In genomic region chr2:99404039-99404799, GRCh38 we compare ENCODE assay signal across 13 cellular contexts.
DNase-seq lines count a peak whose midpoint lies in the region; ATAC-seq lines count a peak whose summit lies in the region.
"Had no signal": no experiment of that assay in that cellular context is flagged by ENCODE, and none has a peak within 500 bp of the region (broad histone marks: within the 10 kb centered on the region; RNA-seq: fewer than 3 reads in every experiment).

No MANE protein-coding gene starts in this region.

- no peaks in the 10 kb centered on the region for H3K27me3 Mint-ChIP-seq in activated T-cell treated with anti-CD3 and anti-CD28 coated beads, Interleukin-2, amount 50 U/mL, for 24 hours
- H3K27me3 Mint-ChIP-seq in activated T-cell treated with anti-CD3 and anti-CD28 coated beads, Interleukin-2, amount 50 U/mL, for 72 hours (ENCODE audit: low read depth): no peaks in the 10 kb centered on the region
- no peaks in the 10 kb centered on the region for H3K27me3 Mint-ChIP-seq in activated T-helper 17 cell treated with anti-CD3 and anti-CD28 coated beads, Interleukin-2, amount 50 U/mL, for 72 hours
- H3K27me3 Mint-ChIP-seq in stimulated activated naive B cell treated with anti-CD40 and anti-IgM and Interleukin-4, amounts not matched to agents 10 μg/mL and 1 μg/mL and 100 μg/mL, for 72 hours: no peaks in the 10 kb centered on the region

- H3K4me1 ChIP-seq in right cardiac atrium (ENCODE audit: control insufficient read depth, insufficient read depth, low read length): peaks cover 5% of the 10 kb centered on the region
- H3K4me1 ChIP-seq: pancreas, SJSA1 had no signal

- H3K4me1 Mint-ChIP-seq in activated T-cell treated with anti-CD3 and anti-CD28 coated beads, Interleukin-2, amount 50 U/mL, for 24 hours (ENCODE audit: low read depth): peaks cover 20% of the 10 kb centered on the region
- peaks cover 14% of the 10 kb centered on the region for H3K4me1 Mint-ChIP-seq in activated T-cell treated with anti-CD3 and anti-CD28 coated beads, Interleukin-2, amount 50 U/mL, for 72 hours (ENCODE audit: low read depth)
- H3K4me1 Mint-ChIP-seq in activated T-helper 17 cell treated with anti-CD3 and anti-CD28 coated beads, Interleukin-2, amount 50 U/mL, for 72 hours: peaks cover 5% of the 10 kb centered on the region
- H3K4me1 Mint-ChIP-seq in stimulated activated naive B cell treated with anti-CD40 and anti-IgM and Interleukin-4, amounts not matched to agents 10 μg/mL and 1 μg/mL and 100 μg/mL, for 72 hours: peaks cover 0 to 2% of the 10 kb centered on the region in 2 donors

- intact Hi-C loops in right cardiac atrium (cut with DNase I): no loop called here

- H3K9me3 Mint-ChIP-seq in activated T-cell treated with anti-CD3 and anti-CD28 coated beads, Interleukin-2, amount 50 U/mL, for 24 hours: no peaks in the 10 kb centered on the region
- no peaks in the 10 kb centered on the region for H3K9me3 Mint-ChIP-seq in activated T-cell treated with anti-CD3 and anti-CD28 coated beads, Interleukin-2, amount 50 U/mL, for 72 hours
- no peaks in the 10 kb centered on the region for H3K9me3 Mint-ChIP-seq in activated T-helper 17 cell treated with anti-CD3 and anti-CD28 coated beads, Interleukin-2, amount 50 U/mL, for 72 hours
- H3K9me3 Mint-ChIP-seq in stimulated activated naive B cell treated with anti-CD40 and anti-IgM and Interleukin-4, amounts not matched to agents 10 μg/mL and 1 μg/mL and 100 μg/mL, for 72 hours: no peaks in the 10 kb centered on the region

- peak overlapping the region; percentile 65 for H3K27ac ChIP-seq in right cardiac atrium (ENCODE audit: low read length)
- H3K27ac ChIP-seq: pancreas, SJSA1 had no signal

- no peaks in the 10 kb centered on the region for H3K9me3 ChIP-seq in right cardiac atrium (ENCODE audit: control insufficient read depth, low read length)
- H3K9me3 ChIP-seq: pancreas, SJSA1 had no signal

- peak overlapping the region; percentile 38 for H3K27ac Mint-ChIP-seq in activated T-cell treated with anti-CD3 and anti-CD28 coated beads, Interleukin-2, amount 50 U/mL, for 24 hours
- H3K27ac Mint-ChIP-seq in activated T-cell treated with anti-CD3 and anti-CD28 coated beads, Interleukin-2, amount 50 U/mL, for 72 hours: no peak overlapping the region
- peak overlapping the region; percentile 65 for H3K27ac Mint-ChIP-seq in activated T-helper 17 cell treated with anti-CD3 and anti-CD28 coated beads, Interleukin-2, amount 50 U/mL, for 72 hours
- H3K27ac Mint-ChIP-seq in stimulated activated naive B cell treated with anti-CD40 and anti-IgM and Interleukin-4, amounts not matched to agents 10 μg/mL and 1 μg/mL and 100 μg/mL, for 72 hours: peak overlapping the region; percentile 75

- H3K4me3 ChIP-seq in right cardiac atrium (ENCODE audit: low read length): no peak overlapping the region
- H3K4me3 ChIP-seq: pancreas, SJSA1 had no signal

- peaks cover 93% of the 10 kb centered on the region for H3K36me3 Mint-ChIP-seq in activated T-cell treated with anti-CD3 and anti-CD28 coated beads, Interleukin-2, amount 50 U/mL, for 24 hours (ENCODE audit: low read depth)
- peaks cover 1 to 21% of the 10 kb centered on the region in 2 donors for H3K36me3 Mint-ChIP-seq in activated T-cell treated with anti-CD3 and anti-CD28 coated beads, Interleukin-2, amount 50 U/mL, for 72 hours (ENCODE audit: insufficient read depth in 2 of 2)
- peaks cover 92% of the 10 kb centered on the region for H3K36me3 Mint-ChIP-seq in activated T-helper 17 cell treated with anti-CD3 and anti-CD28 coated beads, Interleukin-2, amount 50 U/mL, for 72 hours (ENCODE audit: low read depth)
- peaks cover 10 to 31% of the 10 kb centered on the region in 2 donors for H3K36me3 Mint-ChIP-seq in stimulated activated naive B cell treated with anti-CD40 and anti-IgM and Interleukin-4, amounts not matched to agents 10 μg/mL and 1 μg/mL and 100 μg/mL, for 72 hours

- ATAC-seq in activated T-cell treated with anti-CD3 and anti-CD28 coated beads, Interleukin-2, amount 50 U/mL, for 72 hours (replicated peaks in 1 of 2): no peak
- ATAC-seq in activated T-helper 17 cell treated with anti-CD3 and anti-CD28 coated beads, Interleukin-2, amount 50 U/mL, for 72 hours (replicated peaks): no peak
- ATAC-seq in right cardiac atrium (no peak), GM21367 (IDR thresholded peaks at IDR 0.05; ENCODE audit: unreplicated experiment) (no peak)
- no peak for ATAC-seq in stimulated activated naive B cell treated with anti-CD40 and anti-IgM and Interleukin-4, amounts not matched to agents 10 μg/mL and 1 μg/mL and 100 μg/mL, for 72 hours (replicated peaks)

- no peaks in the 10 kb centered on the region for H3K27me3 ChIP-seq in right cardiac atrium (ENCODE audit: control insufficient read depth, insufficient read depth)
- H3K27me3 ChIP-seq: pancreas, SJSA1 had no signal

- H3K4me3 Mint-ChIP-seq in activated T-cell treated with anti-CD3 and anti-CD28 coated beads, Interleukin-2, amount 50 U/mL, for 24 hours: no peak overlapping the region
- no peak overlapping the region for H3K4me3 Mint-ChIP-seq in activated T-cell treated with anti-CD3 and anti-CD28 coated beads, Interleukin-2, amount 50 U/mL, for 72 hours
- H3K4me3 Mint-ChIP-seq in activated T-helper 17 cell treated with anti-CD3 and anti-CD28 coated beads, Interleukin-2, amount 50 U/mL, for 72 hours: no peak overlapping the region
- no peak overlapping the region for H3K4me3 Mint-ChIP-seq in stimulated activated naive B cell treated with anti-CD40 and anti-IgM and Interleukin-4, amounts not matched to agents 10 μg/mL and 1 μg/mL and 100 μg/mL, for 72 hours

- DNase-seq in activated T-cell treated with anti-CD3 and anti-CD28 coated beads, Interleukin-2, amount 50 U/mL, for 24 hours: no peak
- DNase-seq in activated T-cell treated with anti-CD3 and anti-CD28 coated beads, Interleukin-2, amount 50 U/mL, for 72 hours: no peak
- no peak for DNase-seq in right cardiac atrium
- DNase-seq in stimulated activated naive B cell treated with anti-CD40 and anti-IgM and Interleukin-4, amounts not matched to agents 10 μg/mL and 1 μg/mL and 100 μg/mL, for 72 hours: no peak
- DNase-seq in stimulated activated CD4-positive, alpha-beta T cell treated with anti-CD3 and anti-CD28 coated beads, Interleukin-4, amount 100 ng/mL, for 4 hours: no peak
- no peak for DNase-seq in NCI-H345 treated with DMSO at 0.1 percent for 48 hours (lab: John Stamatoyannopoulos, UW; ENCODE audit: unreplicated experiment)
- DNase-seq: activated CD8-positive, alpha-beta memory T cell treated with anti-CD3 and anti-CD28 coated beads for 24 hours; GOT3; NCI-H524 treated with DMSO at 0.1 percent for 48 hours; pancreas had no signal

- WGBS in right cardiac atrium: 81% methylated on average over 8 of the region's 8 CpGs
